ENCODE assay signal across 29 cellular contexts in genomic region chr6:14206351-14206750, GRCh38.
"Had no signal": no experiment of that assay in that cellular context is flagged by ENCODE, and none has a peak within 500 bp of the region (broad histone marks: within the 10 kb centered on the region; RNA-seq: fewer than 3 reads in every experiment).

No MANE protein-coding gene starts in this region.

- H3K27ac ChIP-seq: brain microvascular endothelial cell, coronary artery, dorsolateral prefrontal cortex, esophagus muscularis mucosa, heart left ventricle had no signal

- H3K4me3 ChIP-seq: coronary artery, dorsolateral prefrontal cortex, esophagus muscularis mucosa, heart left ventricle had no signal

- H3K36me3 ChIP-seq: brain microvascular endothelial cell, esophagus muscularis mucosa, heart left ventricle had no signal

- H3K9me3 ChIP-seq: esophagus muscularis mucosa, heart left ventricle had no signal

- DNase-seq: activated CD4-positive, alpha-beta memory T cell treated with anti-CD3 and anti-CD28 coated beads for 36 hours; activated CD4-positive, alpha-beta T cell treated with anti-CD3 and anti-CD28 coated beads for 36 hours; activated CD4-positive, alpha-beta T cell treated with anti-CD3 and anti-CD28 coated beads, Interleukin-2, amount 10 ng/mL, durations not matched to agents 24 days and 14 days; activated CD4-positive, CD25-positive, alpha-beta regulatory T cell; activated CD4-positive, CD25-positive, alpha-beta regulatory T cell treated with anti-CD3 and anti-CD28 coated beads, Interleukin-2, amount 50 U/mL, for 72 hours; activated CD8-positive, alpha-beta memory T cell treated with anti-CD3 and anti-CD28 coated beads, Interleukin-2, amount 10 ng/mL, durations not matched to agents 7 days and 5 days; activated CD8-positive, alpha-beta memory T cell treated with anti-CD3 and anti-CD28 coated beads, Interleukin-2, amount 50 U/mL, for 4 hours; activated CD8-positive, alpha-beta T cell treated with anti-CD3 and anti-CD28 coated beads, Interleukin-2, amount 10 ng/mL, durations not matched to agents 7 days and 5 days; activated effector memory CD4-positive, alpha-beta T cell treated with anti-CD3 and anti-CD28 coated beads, Interleukin-2, amount 50 U/mL, for 16 hours; activated naive CD4-positive, alpha-beta T cell treated with anti-CD3 and anti-CD28 coated beads for 36 hours; activated naive CD8-positive, alpha-beta T cell treated with anti-CD3 and anti-CD28 coated beads for 36 hours; activated naive CD8-positive, alpha-beta T cell treated with anti-CD3 and anti-CD28 coated beads, Interleukin-2, amount 50 U/mL, for 24 hours; activated T-cell treated with anti-CD3 and anti-CD28 coated beads, Interleukin-2, amount 50 U/mL, for 1 hour; activated T-cell treated with anti-CD3 and anti-CD28 coated beads, Interleukin-2, amount 50 U/mL, for 48 hours; amniotic stem cell; anterior cingulate cortex; brain microvascular endothelial cell; dorsolateral prefrontal cortex; effector memory CD4-positive, alpha-beta T cell; endodermal cell; foreskin fibroblast; glutamatergic neuron; heart left ventricle; T-helper 2 cell had no signal

- H3K27me3 ChIP-seq: brain microvascular endothelial cell, dorsolateral prefrontal cortex, esophagus muscularis mucosa, heart left ventricle had no signal

- ATAC-seq: activated CD4-positive, alpha-beta T cell treated with anti-CD3 and anti-CD28 coated beads for 36 hours; activated CD8-positive, alpha-beta memory T cell treated with anti-CD3 and anti-CD28 coated beads, Interleukin-2, amount 10 ng/mL, durations not matched to agents 7 days and 5 days; activated CD8-positive, alpha-beta T cell treated with anti-CD3 and anti-CD28 coated beads, Interleukin-2, amount 10 ng/mL, durations not matched to agents 7 days and 5 days; activated naive CD8-positive, alpha-beta T cell treated with anti-CD3 and anti-CD28 coated beads, Interleukin-2, amount 50 U/mL, for 24 hours; heart left ventricle had no signal

- FAIRE-seq: astrocyte, bronchial epithelial cell, frontal cortex had no signal
